Comparison of ENCODE assay signal across 20 cellular contexts in genomic region chr7:101868191-101868950, GRCh38. TPM values are rescaled to one million over a fixed set of nuclear protein-coding genes. Genes with fewer than 3 reads are reported as not detected.
DNase-seq lines count a peak whose midpoint lies in the region; ATAC-seq and TF ChIP-seq lines count a peak whose summit lies in the region.
"Had no signal": no experiment of that assay in that cellular context is flagged by ENCODE, and none has a peak within 500 bp of the region (broad histone marks: within the 10 kb centered on the region; RNA-seq: fewer than 3 reads in every experiment).

No MANE protein-coding gene starts in this region.

- peak overlapping the region; percentile 37 for H4K91ac ChIP-seq in H9 (ENCODE audit: insufficient read length, low read depth, low read length)

- H3K27ac ChIP-seq in H9 (ENCODE audit: insufficient read length, low read depth, low read length) = no peak overlapping the region
- H3K27ac ChIP-seq in Panc1 (ENCODE audit: low read length) = no peak overlapping the region
- H3K27ac ChIP-seq in gastrocnemius medialis = peak overlapping the region; percentile 84 to 93 (median 91)
- H3K27ac ChIP-seq: GM23248, parathyroid adenoma had no signal

- H2BK20ac ChIP-seq in H9 (ENCODE audit: low read depth, low read length, poor library complexity, severe bottlenecking) = no peak overlapping the region

- H2BK5ac ChIP-seq in H9 (ENCODE audit: insufficient read length, low read length) = no peak overlapping the region

- intact Hi-C loops in Panc1 (cut with micrococcal nuclease; ENCODE audit: unreplicated experiment) = no loop called here
- intact Hi-C loops in gastrocnemius medialis (cut with DNase I; ENCODE audit: low total_unique reads) = loop anchor here (2.0 kb wide), 1 partner anchor 32 kb away; no protein-coding TSS in a partner anchor

- H3K56ac ChIP-seq in H9 (ENCODE audit: insufficient read length, low read depth, low read length) = no peak overlapping the region

- in situ Hi-C loops in Panc1 (cut with HindIII; ENCODE audit: low pct_unique_long_range_greater_than_20kb, low sequenced_read_pairs) (no loop called here), gastrocnemius medialis (cut with MboI; ENCODE audit: low sequenced_read_pairs in 4 of 4) (loop anchor here in 1 of 4 donors (10.0 kb wide), 1 partner anchor 86 kb away; no protein-coding TSS in a partner anchor)

- peaks cover 7% of the 10 kb centered on the region for H4K20me1 ChIP-seq in H9 (ENCODE audit: control insufficient read depth, insufficient read depth, insufficient read length)

- H3K4me1 ChIP-seq in H9 (ENCODE audit: insufficient read depth, low read length) = peaks cover 17% of the 10 kb centered on the region
- peaks cover 23% of the 10 kb centered on the region for H3K4me1 ChIP-seq in Panc1 (ENCODE audit: control insufficient read depth, insufficient read depth, low read length)
- H3K4me1 ChIP-seq in gastrocnemius medialis = peaks cover 61 to 78% of the 10 kb centered on the region in 2 donors

- ATAC-seq in Panc1 (peak; percentile 56; the same call in 1 of the 2 replicates), gastrocnemius medialis (no peak), GM18520 (IDR thresholded peaks at IDR 0.05; ENCODE audit: unreplicated experiment) (no peak)
- ATAC-seq: effector memory CD8-positive, alpha-beta T cell had no signal

- H3T11ph ChIP-seq in H9 (ENCODE audit: low read length) = no peak overlapping the region

- no peaks in the 10 kb centered on the region for H3K23me2 ChIP-seq in H9 (ENCODE audit: insufficient read length, low read depth, low read length, poor library complexity, severe bottlenecking)

- H3K36me3 ChIP-seq in Panc1 (ENCODE audit: control insufficient read depth, insufficient read depth, low read length) (no peaks in the 10 kb centered on the region), gastrocnemius medialis (no peaks in the 10 kb centered on the region)
- H3K36me3 ChIP-seq: tibial nerve had no signal

- H3K18ac ChIP-seq in H9 (ENCODE audit: insufficient read length, low read depth, low read length) = peak overlapping the region; percentile 11

- peaks cover 2 to 10% (median 6%) of the 10 kb centered on the region in 3 experiments; a peak in 5 of 7 replicates for H3K36me3 Mint-ChIP-seq in H9 (ENCODE audit: insufficient read depth in 1 of 3, low read depth in 3 of 3)
- H3K36me3 Mint-ChIP-seq in activated naive CD4-positive, alpha-beta T cell treated with anti-CD3 and anti-CD28 coated beads, Interleukin-2, amount 10 ng/mL, durations not matched to agents 7 days and 5 days = no peaks in the 10 kb centered on the region

- no peaks in the 10 kb centered on the region for H3K27me3 Mint-ChIP-seq in H9 (ENCODE audit: low read depth)
- no peaks in the 10 kb centered on the region for H3K27me3 Mint-ChIP-seq in activated naive CD4-positive, alpha-beta T cell treated with anti-CD3 and anti-CD28 coated beads, Interleukin-2, amount 10 ng/mL, durations not matched to agents 7 days and 5 days
- H3K27me3 Mint-ChIP-seq: activated CD4-positive, alpha-beta T cell treated with anti-CD3 and anti-CD28 coated beads, Interleukin-2, amount 10 ng/mL, durations not matched to agents 7 days and 5 days; effector memory CD8-positive, alpha-beta T cell had no signal

- H2BK15ac ChIP-seq in H9 (ENCODE audit: low read depth, low read length) = no peak overlapping the region

- no peak overlapping the region for H2BK12ac ChIP-seq in H9 (ENCODE audit: insufficient read length, low read depth, low read length)

- H4K5ac ChIP-seq in H9 (ENCODE audit: insufficient read length, low read depth, low read length) = no peak overlapping the region

- TF ChIP-seq CTCF in H9 (conservative IDR thresholded peaks at IDR 0.05) (no peak), Panc1 (IDR thresholded peaks at IDR 0.05) (no peak), gastrocnemius medialis (IDR thresholded peaks at IDR 0.05 in 4 of 5, conservative IDR thresholded peaks at IDR 0.05 in 1 of 5) (no peak)

- no peak overlapping the region for H3K9ac ChIP-seq in H9 (ENCODE audit: extremely low read depth, insufficient read length, low read length)
- H3K9ac ChIP-seq: GM23248, parathyroid adenoma had no signal

- H3K23ac ChIP-seq in H9 (ENCODE audit: insufficient read length, low read depth, low read length) = no peak overlapping the region

- no peak overlapping the region; the same call in 1 of the 2 replicates for H3K14ac ChIP-seq in H9 (ENCODE audit: insufficient read depth, low read length)

- POLR2A ChIA-PET in Panc1 (lab: Charles Lee) = no interaction called here

- peaks cover 34% of the 10 kb centered on the region for H3K79me2 ChIP-seq in H9 (ENCODE audit: insufficient read depth, low read length)

- no peaks in the 10 kb centered on the region for H3K9me3 ChIP-seq in H9 (ENCODE audit: control insufficient read depth, low read depth, low read length)
- no peaks in the 10 kb centered on the region for H3K9me3 ChIP-seq in Panc1 (ENCODE audit: control insufficient read depth, insufficient read depth, low read depth, low read length)
- H3K9me3 ChIP-seq in gastrocnemius medialis = no peaks in the 10 kb centered on the region
- H3K9me3 ChIP-seq: tibial nerve had no signal

- peak overlapping the region; percentile 87 to 98 (median 94) for H3K27ac Mint-ChIP-seq in H9
- H3K27ac Mint-ChIP-seq in activated naive CD4-positive, alpha-beta T cell treated with anti-CD3 and anti-CD28 coated beads, Interleukin-2, amount 10 ng/mL, durations not matched to agents 7 days and 5 days = no peak overlapping the region
- H3K27ac Mint-ChIP-seq: activated CD4-positive, alpha-beta T cell treated with anti-CD3 and anti-CD28 coated beads, Interleukin-2, amount 10 ng/mL, durations not matched to agents 7 days and 5 days had no signal

- no peaks in the 10 kb centered on the region for H3K27me3 ChIP-seq in H9 (ENCODE audit: insufficient read depth, low read length)
- no peaks in the 10 kb centered on the region for H3K27me3 ChIP-seq in Panc1 (ENCODE audit: control insufficient read depth, insufficient read depth, low read length)
- no peaks in the 10 kb centered on the region for H3K27me3 ChIP-seq in gastrocnemius medialis
- H3K27me3 ChIP-seq: tibial nerve had no signal

- peak overlapping the region in 1 of 2 experiments; percentile 59; a peak in 2 of 5 replicates for H3K4me3 Mint-ChIP-seq in H9
- H3K4me3 Mint-ChIP-seq in activated naive CD4-positive, alpha-beta T cell treated with anti-CD3 and anti-CD28 coated beads, Interleukin-2, amount 10 ng/mL, durations not matched to agents 7 days and 5 days = no peak overlapping the region
- H3K4me3 Mint-ChIP-seq: activated CD4-positive, alpha-beta T cell treated with anti-CD3 and anti-CD28 coated beads, Interleukin-2, amount 10 ng/mL, durations not matched to agents 7 days and 5 days; effector memory CD8-positive, alpha-beta T cell had no signal

- H4K8ac ChIP-seq in H9 (replicated peaks; ENCODE audit: insufficient read length, low read depth, low read length) = no peak overlapping the region

- H2BK120ac ChIP-seq in H9 (ENCODE audit: low read depth, low read length, poor library complexity, severe bottlenecking) = no peak overlapping the region

- DNase-seq in H9 (no peak), Panc1 (ENCODE audit: low read depth, low spot score) (no peak), left kidney (ENCODE audit: low read depth, low spot score) (peak; percentile 90), gastrocnemius medialis (no peak), EL (no peak)
- DNase-seq in activated naive CD4-positive, alpha-beta T cell treated with anti-CD3 and anti-CD28 coated beads, Interleukin-2, amount 10 ng/mL, durations not matched to agents 7 days and 5 days = no peak
- DNase-seq: activated CD4-positive, alpha-beta T cell treated with anti-CD3 and anti-CD28 coated beads, Interleukin-2, amount 10 ng/mL, durations not matched to agents 7 days and 5 days; activated CD8-positive, alpha-beta memory T cell treated with anti-CD3 and anti-CD28 coated beads, Interleukin-2, amount 50 U/mL, for 4 hours; activated naive CD4-positive, alpha-beta T cell; anterior cingulate cortex; cerebellar nuclear complex; COR-L47; effector memory CD8-positive, alpha-beta T cell; glutamatergic neuron; GM23248; NCI-H2029 treated with DMSO at 0.1 percent for 48 hours; stimulated activated naive CD4-positive, alpha-beta T cell treated with Interleukin-2 at 50 U/mL for 16 hours had no signal

- no peak overlapping the region for H3K4me3 ChIP-seq in Panc1 (ENCODE audit: low read depth in 2 of 2, low read length in 2 of 2)
- no peak overlapping the region for H3K4me3 ChIP-seq in gastrocnemius medialis
- H3K4me3 ChIP-seq: GM23248, tibial nerve had no signal

- no TSS peak for BruUV-seq in Panc1 (replicated peaks; lab: Mats Ljungman, UMichigan)

- H3K4me1 Mint-ChIP-seq in H9 = peaks cover 38 to 51% of the 10 kb centered on the region in 2 experiments
- H3K4me1 Mint-ChIP-seq in activated naive CD4-positive, alpha-beta T cell treated with anti-CD3 and anti-CD28 coated beads, Interleukin-2, amount 10 ng/mL, durations not matched to agents 7 days and 5 days = no peaks in the 10 kb centered on the region
- H3K4me1 Mint-ChIP-seq: activated CD4-positive, alpha-beta T cell treated with anti-CD3 and anti-CD28 coated beads, Interleukin-2, amount 10 ng/mL, durations not matched to agents 7 days and 5 days had no signal

- H3K4ac ChIP-seq in H9 (ENCODE audit: low read depth, low read length) = no peak overlapping the region; the same call in 1 of the 2 replicates

- TF ChIP-seq POLR2A in gastrocnemius medialis (IDR thresholded peaks at IDR 0.05) = no peak

- H2AFZ ChIP-seq in H9 (ENCODE audit: low read length) = no peak overlapping the region
- H2AFZ ChIP-seq: GM23248, parathyroid adenoma had no signal

- H3K4me2 ChIP-seq in H9 (ENCODE audit: insufficient read depth, insufficient read length, low read length) = no peak overlapping the region

- no CpG with 5 or more reads among the region's 11 CpGs for WGBS in H9 (ENCODE audit: extremely low coverage, insufficient read length, low lambda C conversion rate)

- CTCF ChIA-PET in Panc1 (lab: Charles Lee) = no interaction called here
- CTCF ChIA-PET in activated naive CD4-positive, alpha-beta T cell treated with anti-CD3 and anti-CD28 coated beads, Interleukin-2, amount 10 ng/mL, durations not matched to agents 7 days and 5 days (lab: Charles Lee) = no interaction called here

- peaks cover 2% of the 10 kb centered on the region for H3K79me1 ChIP-seq in H9 (ENCODE audit: insufficient read depth, low read depth, low read length, poor library complexity, severe bottlenecking)

- H3K9me3 Mint-ChIP-seq in H9 = no peaks in the 10 kb centered on the region; a peak in 1 of 5 replicates
- H3K9me3 Mint-ChIP-seq in activated naive CD4-positive, alpha-beta T cell treated with anti-CD3 and anti-CD28 coated beads, Interleukin-2, amount 10 ng/mL, durations not matched to agents 7 days and 5 days = no peaks in the 10 kb centered on the region
- H3K9me3 Mint-ChIP-seq: activated CD4-positive, alpha-beta T cell treated with anti-CD3 and anti-CD28 coated beads, Interleukin-2, amount 10 ng/mL, durations not matched to agents 7 days and 5 days; effector memory CD8-positive, alpha-beta T cell had no signal

- no peak overlapping the region for H2AK5ac ChIP-seq in H9 (ENCODE audit: insufficient read length, low read length)

RNA-seq across cellular contexts. Expression of gene CUX1, which starts 50.9 kb away (rescaled TPM):
- 53.5 and 60.5 TPM in 2 replicates for total RNA-seq in H9 (2021)
- 50.9 TPM for total RNA-seq in Panc1 (2021; ENCODE audit: unreplicated experiment)
- 40.0 TPM for polyA plus RNA-seq in Panc1 (2012; ENCODE audit: insufficient read length)
- total RNA-seq in gastrocnemius medialis = 10 to 100 TPM; 44.1 to 57.9 (median 54.9) TPM

Comparison
In these comparisons a context has a peak if more than half of its experiments do, and no peak if none do; other contexts are left out.
1. H3K27ac ChIP-seq: peak in gastrocnemius medialis (4 of 4); none in H9 (single experiment) and Panc1 (single experiment).